18 cellular contexts compared by ENCODE assay signal in the genomic region with DNA sequence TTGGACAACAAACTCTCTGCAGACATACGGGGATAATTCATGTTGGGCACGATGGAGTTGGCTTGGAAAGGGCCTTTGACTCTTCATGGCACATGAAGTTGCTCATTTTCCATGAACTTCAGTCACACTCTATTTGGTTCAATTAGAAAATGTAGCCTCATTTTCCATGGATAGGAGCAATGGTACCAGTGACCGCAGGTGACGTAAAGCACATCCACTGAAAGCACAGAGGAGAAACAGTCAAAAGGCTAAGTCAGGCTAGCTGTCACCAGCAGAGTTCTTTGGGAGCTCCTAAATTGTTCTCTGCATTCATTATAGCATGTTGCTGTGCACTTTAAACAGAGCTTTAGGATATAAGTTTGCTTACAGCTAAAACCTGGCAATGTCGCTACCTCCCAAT. TPM values are rescaled to one million over a fixed set of nuclear protein-coding genes. Genes with fewer than 3 reads are reported as not detected.
A peak's percentile ranks its signal among the peaks of the same experiment; 100 is the strongest.
DNase-seq lines count a peak whose midpoint lies in the region; ATAC-seq and TF ChIP-seq lines count a peak whose summit lies in the region.
"Had no signal": no experiment of that assay in that cellular context is flagged by ENCODE, and none has a peak within 500 bp of the region (broad histone marks: within the 10 kb centered on the region; RNA-seq: fewer than 3 reads in every experiment).

No MANE protein-coding gene starts in this region.

- H3K18ac ChIP-seq in trophoblast cell (ENCODE audit: low read length) = no peak overlapping the region

- H3K79me2 ChIP-seq in trophoblast cell (ENCODE audit: control insufficient read depth, insufficient read depth, low read length, poor library complexity) = no peaks in the 10 kb centered on the region
- H3K79me2 ChIP-seq: hepatocyte had no signal

- TF ChIP-seq CTCF in activated CD8-positive, alpha-beta T cell treated with anti-CD3 and anti-CD28 coated beads for 36 hours (IDR thresholded peaks at IDR 0.05) = no peak

- no peak overlapping the region for H3K9ac ChIP-seq in trophoblast cell (ENCODE audit: low read length)

- H2BK5ac ChIP-seq in trophoblast cell (ENCODE audit: low read depth, low read length, poor library complexity) = no peak overlapping the region

- peak overlapping the region; percentile 79 for H3K27ac Mint-ChIP-seq in activated CD8-positive, alpha-beta T cell treated with anti-CD3 and anti-CD28 coated beads for 36 hours
- H3K27ac Mint-ChIP-seq in activated CD8-positive, alpha-beta T cell treated with anti-CD3 and anti-CD28 coated beads, Interleukin-2, amount 10 ng/mL, durations not matched to agents 7 days and 5 days = no peak overlapping the region
- H3K27ac Mint-ChIP-seq in activated T-helper 2 cell treated with anti-CD3 and anti-CD28 coated beads, Interferon-gamma antibody, Interleukin-2, Interleukin-4, amounts not matched to agents 10 μg/mL and 5 μg/mL and 100 μg/mL, durations not matched to agents 14 hours and 24 hours and 36 hours = peak overlapping the region; percentile 76
- H3K27ac Mint-ChIP-seq in stimulated activated effector memory CD8-positive, alpha-beta T cell treated with anti-CD3 and anti-CD28 coated beads, Interleukin-12 subunit alpha, Interleukin-12 subunit beta, amount 100 ng/mL, for 72 hours = peak overlapping the region; percentile 63
- H3K27ac Mint-ChIP-seq: memory B cell, progenitor cell of endocrine pancreas had no signal

- H2AK5ac ChIP-seq in trophoblast cell (ENCODE audit: low read length) = no peak overlapping the region

- H3K4me1 ChIP-seq in trophoblast cell (ENCODE audit: control insufficient read depth in 1 of 2, insufficient read depth in 2 of 2, low read length in 2 of 2) = no peaks in the 10 kb centered on the region

- H4K12ac ChIP-seq in trophoblast cell (ENCODE audit: low read depth, low read length) = no peak overlapping the region

- peaks cover 2% of the 10 kb centered on the region for H3K36me3 Mint-ChIP-seq in activated CD8-positive, alpha-beta T cell treated with anti-CD3 and anti-CD28 coated beads for 36 hours (ENCODE audit: low read depth)
- no peaks in the 10 kb centered on the region for H3K36me3 Mint-ChIP-seq in activated CD8-positive, alpha-beta T cell treated with anti-CD3 and anti-CD28 coated beads, Interleukin-2, amount 10 ng/mL, durations not matched to agents 7 days and 5 days (ENCODE audit: low read depth)
- H3K36me3 Mint-ChIP-seq in activated T-helper 2 cell treated with anti-CD3 and anti-CD28 coated beads, Interferon-gamma antibody, Interleukin-2, Interleukin-4, amounts not matched to agents 10 μg/mL and 5 μg/mL and 100 μg/mL, durations not matched to agents 14 hours and 24 hours and 36 hours (ENCODE audit: low read depth) = peaks cover 2% of the 10 kb centered on the region
- peaks cover 24% of the 10 kb centered on the region for H3K36me3 Mint-ChIP-seq in stimulated activated effector memory CD8-positive, alpha-beta T cell treated with anti-CD3 and anti-CD28 coated beads, Interleukin-12 subunit alpha, Interleukin-12 subunit beta, amount 100 ng/mL, for 72 hours

- no peak overlapping the region for H3K4me3 ChIP-seq in trophoblast cell (ENCODE audit: low read depth, low read length)
- H3K4me3 ChIP-seq: coronary artery, hepatocyte had no signal

- H3K14ac ChIP-seq in trophoblast cell (ENCODE audit: low read length) = no peak overlapping the region

- no peak overlapping the region for H4K91ac ChIP-seq in trophoblast cell (ENCODE audit: low read depth, low read length)

- no peaks in the 10 kb centered on the region for H3K9me3 Mint-ChIP-seq in activated CD8-positive, alpha-beta T cell treated with anti-CD3 and anti-CD28 coated beads for 36 hours
- no peaks in the 10 kb centered on the region for H3K9me3 Mint-ChIP-seq in activated CD8-positive, alpha-beta T cell treated with anti-CD3 and anti-CD28 coated beads, Interleukin-2, amount 10 ng/mL, durations not matched to agents 7 days and 5 days (ENCODE audit: insufficient read depth)
- H3K9me3 Mint-ChIP-seq in activated T-helper 2 cell treated with anti-CD3 and anti-CD28 coated beads, Interferon-gamma antibody, Interleukin-2, Interleukin-4, amounts not matched to agents 10 μg/mL and 5 μg/mL and 100 μg/mL, durations not matched to agents 14 hours and 24 hours and 36 hours = no peaks in the 10 kb centered on the region
- no peaks in the 10 kb centered on the region for H3K9me3 Mint-ChIP-seq in stimulated activated effector memory CD8-positive, alpha-beta T cell treated with anti-CD3 and anti-CD28 coated beads, Interleukin-12 subunit alpha, Interleukin-12 subunit beta, amount 100 ng/mL, for 72 hours
- H3K9me3 Mint-ChIP-seq: memory B cell; naive thymus-derived CD8-positive, alpha-beta T cell; T-cell had no signal

- intact Hi-C loops in activated CD8-positive, alpha-beta T cell treated with anti-CD3 and anti-CD28 coated beads for 36 hours (cut with micrococcal nuclease) = no loop called here
- intact Hi-C loops in activated T-helper 2 cell treated with anti-CD3 and anti-CD28 coated beads, Interferon-gamma antibody, Interleukin-2, Interleukin-4, amounts not matched to agents 10 μg/mL and 5 μg/mL and 100 μg/mL, durations not matched to agents 14 hours and 24 hours and 36 hours (cut with micrococcal nuclease) = loop anchor here (1.0 to 10.0 kb wide), 4 partner anchors 11 to 1042 kb away; no protein-coding TSS in a partner anchor

- peaks cover 45% of the 10 kb centered on the region for H3K4me1 Mint-ChIP-seq in activated CD8-positive, alpha-beta T cell treated with anti-CD3 and anti-CD28 coated beads for 36 hours (ENCODE audit: low read depth)
- peaks cover 20% of the 10 kb centered on the region for H3K4me1 Mint-ChIP-seq in activated CD8-positive, alpha-beta T cell treated with anti-CD3 and anti-CD28 coated beads, Interleukin-2, amount 10 ng/mL, durations not matched to agents 7 days and 5 days (ENCODE audit: low read depth)
- H3K4me1 Mint-ChIP-seq in activated T-helper 2 cell treated with anti-CD3 and anti-CD28 coated beads, Interferon-gamma antibody, Interleukin-2, Interleukin-4, amounts not matched to agents 10 μg/mL and 5 μg/mL and 100 μg/mL, durations not matched to agents 14 hours and 24 hours and 36 hours (ENCODE audit: low read depth) = peaks cover 35% of the 10 kb centered on the region
- H3K4me1 Mint-ChIP-seq in stimulated activated effector memory CD8-positive, alpha-beta T cell treated with anti-CD3 and anti-CD28 coated beads, Interleukin-12 subunit alpha, Interleukin-12 subunit beta, amount 100 ng/mL, for 72 hours = peaks cover 50% of the 10 kb centered on the region
- H3K4me1 Mint-ChIP-seq: naive thymus-derived CD8-positive, alpha-beta T cell had no signal

- H3K27me3 Mint-ChIP-seq in activated CD8-positive, alpha-beta T cell treated with anti-CD3 and anti-CD28 coated beads for 36 hours = no peaks in the 10 kb centered on the region
- no peaks in the 10 kb centered on the region for H3K27me3 Mint-ChIP-seq in activated CD8-positive, alpha-beta T cell treated with anti-CD3 and anti-CD28 coated beads, Interleukin-2, amount 10 ng/mL, durations not matched to agents 7 days and 5 days (ENCODE audit: low read depth)
- H3K27me3 Mint-ChIP-seq in activated T-helper 2 cell treated with anti-CD3 and anti-CD28 coated beads, Interferon-gamma antibody, Interleukin-2, Interleukin-4, amounts not matched to agents 10 μg/mL and 5 μg/mL and 100 μg/mL, durations not matched to agents 14 hours and 24 hours and 36 hours (ENCODE audit: low read depth) = no peaks in the 10 kb centered on the region
- H3K27me3 Mint-ChIP-seq: memory B cell; naive thymus-derived CD8-positive, alpha-beta T cell; progenitor cell of endocrine pancreas had no signal

- no peak overlapping the region for H3K27ac ChIP-seq in trophoblast cell (ENCODE audit: low read depth, low read length)
- H3K27ac ChIP-seq: coronary artery, hepatocyte had no signal

- H4K8ac ChIP-seq in trophoblast cell (ENCODE audit: low read depth, low read length) = no peak overlapping the region

- CTCF ChIA-PET in activated CD8-positive, alpha-beta T cell treated with anti-CD3 and anti-CD28 coated beads for 36 hours (lab: Charles Lee) = interaction anchor here (1.5 kb wide), 1 partner anchor 8 kb away, joined by 3 read pairs; no protein-coding TSS in a partner anchor
- CTCF ChIA-PET in activated CD8-positive, alpha-beta T cell treated with anti-CD3 and anti-CD28 coated beads, Interleukin-2, amount 10 ng/mL, durations not matched to agents 7 days and 5 days (lab: Charles Lee) = no interaction called here

- WGBS in trophoblast cell (ENCODE audit: extremely low coverage, insufficient coverage, insufficient read length) = no CpG with 5 or more reads among the region's 5 CpGs

- H3K4me3 Mint-ChIP-seq in activated CD8-positive, alpha-beta T cell treated with anti-CD3 and anti-CD28 coated beads for 36 hours = no peak overlapping the region
- H3K4me3 Mint-ChIP-seq in activated CD8-positive, alpha-beta T cell treated with anti-CD3 and anti-CD28 coated beads, Interleukin-2, amount 10 ng/mL, durations not matched to agents 7 days and 5 days = no peak overlapping the region
- no peak overlapping the region for H3K4me3 Mint-ChIP-seq in activated T-helper 2 cell treated with anti-CD3 and anti-CD28 coated beads, Interferon-gamma antibody, Interleukin-2, Interleukin-4, amounts not matched to agents 10 μg/mL and 5 μg/mL and 100 μg/mL, durations not matched to agents 14 hours and 24 hours and 36 hours (ENCODE audit: low read depth)
- peak overlapping the region; percentile 45 for H3K4me3 Mint-ChIP-seq in stimulated activated effector memory CD8-positive, alpha-beta T cell treated with anti-CD3 and anti-CD28 coated beads, Interleukin-12 subunit alpha, Interleukin-12 subunit beta, amount 100 ng/mL, for 72 hours
- H3K4me3 Mint-ChIP-seq: memory B cell; naive thymus-derived CD8-positive, alpha-beta T cell; T-cell had no signal

- H3K79me1 ChIP-seq in trophoblast cell (ENCODE audit: low read length) = no peaks in the 10 kb centered on the region

- no peak overlapping the region for H3K23ac ChIP-seq in trophoblast cell (ENCODE audit: low read length)

- no peak overlapping the region for H2BK120ac ChIP-seq in trophoblast cell (ENCODE audit: insufficient read depth, low read length, poor library complexity)

- POLR2A ChIA-PET in activated CD8-positive, alpha-beta T cell treated with anti-CD3 and anti-CD28 coated beads for 36 hours (lab: Charles Lee) = interaction anchor here (0.9 kb wide), 1 partner anchor 11 kb away, joined by 3 read pairs; no protein-coding TSS in a partner anchor
- POLR2A ChIA-PET in activated CD8-positive, alpha-beta T cell treated with anti-CD3 and anti-CD28 coated beads, Interleukin-2, amount 10 ng/mL, durations not matched to agents 7 days and 5 days (lab: Charles Lee) = no interaction called here

- no peak for DNase-seq in activated CD8-positive, alpha-beta T cell treated with anti-CD3 and anti-CD28 coated beads for 36 hours
- DNase-seq in activated CD8-positive, alpha-beta T cell treated with anti-CD3 and anti-CD28 coated beads, Interleukin-2, amount 10 ng/mL, durations not matched to agents 7 days and 5 days = no peak
- no peak for DNase-seq in activated T-helper 2 cell treated with anti-CD3 and anti-CD28 coated beads, Interferon-gamma antibody, Interleukin-2, Interleukin-4, amounts not matched to agents 10 μg/mL and 5 μg/mL and 100 μg/mL, durations not matched to agents 14 hours and 24 hours and 36 hours (ENCODE audit: low spot score)
- no peak for DNase-seq in stimulated activated effector memory CD8-positive, alpha-beta T cell treated with anti-CD3 and anti-CD28 coated beads, Interleukin-12 subunit alpha, Interleukin-12 subunit beta, amount 100 ng/mL, for 72 hours (ENCODE audit: low spot score in 2 of 2)
- DNase-seq in trophoblast cell (no peak), AG08396 (ENCODE audit: low spot score) (no peak)
- DNase-seq: activated gamma-delta T cell treated with Interleukin-2 at 50 U/mL for 16 hours; C1 segment of cervical spinal cord; GOT3; naive thymus-derived CD8-positive, alpha-beta T cell; NCI-H524; T-cell had no signal

- no peak overlapping the region for H3K4me2 ChIP-seq in trophoblast cell (ENCODE audit: low read length)
- H3K4me2 ChIP-seq: hepatocyte had no signal

- no peak overlapping the region for H2AFZ ChIP-seq in trophoblast cell (ENCODE audit: insufficient read depth, low read length, poor library complexity)
- H2AFZ ChIP-seq: hepatocyte had no signal

- no peak overlapping the region for H3K4ac ChIP-seq in trophoblast cell (ENCODE audit: low read depth, low read length)

- no peaks in the 10 kb centered on the region for H3K27me3 ChIP-seq in trophoblast cell (ENCODE audit: insufficient read depth, low read length)
- H3K27me3 ChIP-seq: hepatocyte had no signal

- no peaks in the 10 kb centered on the region for H3K9me3 ChIP-seq in trophoblast cell (ENCODE audit: insufficient read depth, low read depth, low read length)

- no peak overlapping the region for H2BK12ac ChIP-seq in trophoblast cell (ENCODE audit: low read length)

- peak; percentile 33 for ATAC-seq in activated CD8-positive, alpha-beta T cell treated with anti-CD3 and anti-CD28 coated beads for 36 hours
- no peak for ATAC-seq in activated CD8-positive, alpha-beta T cell treated with anti-CD3 and anti-CD28 coated beads, Interleukin-2, amount 10 ng/mL, durations not matched to agents 7 days and 5 days
- peak; percentile 2 for ATAC-seq in HG02798 (IDR thresholded peaks at IDR 0.05; ENCODE audit: poor library complexity, unreplicated experiment)
- ATAC-seq in stimulated activated effector memory CD8-positive, alpha-beta T cell treated with anti-CD3 and anti-CD28 coated beads, Interleukin-12 subunit alpha, Interleukin-12 subunit beta, amount 100 ng/mL, for 72 hours = peak; percentile 44
- no peak for ATAC-seq in HG02610 (IDR thresholded peaks at IDR 0.05; ENCODE audit: unreplicated experiment)
- ATAC-seq: naive thymus-derived CD8-positive, alpha-beta T cell; T-cell had no signal

- peaks cover 1 to 6% of the 10 kb centered on the region in 2 experiments for H3K36me3 ChIP-seq in trophoblast cell (ENCODE audit: control insufficient read depth in 1 of 2, insufficient read depth in 2 of 2, low read length in 2 of 2)

RNA-seq across cellular contexts. Expression of a gene that starts 39.9 kb away (rescaled TPM):
- 1 to 10 TPM; 1.8 to 2.2 TPM for total RNA-seq in activated CD8-positive, alpha-beta T cell treated with anti-CD3 and anti-CD28 coated beads for 36 hours
- total RNA-seq in activated CD8-positive, alpha-beta T cell treated with anti-CD3 and anti-CD28 coated beads, Interleukin-2, amount 10 ng/mL, durations not matched to agents 7 days and 5 days = under 1 TPM; 0.31 to 0.37 TPM
- total RNA-seq in activated T-helper 2 cell treated with anti-CD3 and anti-CD28 coated beads, Interferon-gamma antibody, Interleukin-2, Interleukin-4, amounts not matched to agents 10 μg/mL and 5 μg/mL and 100 μg/mL, durations not matched to agents 14 hours and 24 hours and 36 hours = 0.94 and 1.1 TPM in 2 replicates
- 0.68 and 0.77 TPM in 2 replicates for polyA plus RNA-seq in trophoblast cell (2013)
- polyA plus RNA-seq: naive thymus-derived CD8-positive, alpha-beta T cell had no signal

Comparison
In these comparisons a context has a peak if more than half of its experiments do, and no peak if none do; other contexts are left out.
1. ATAC-seq: peak in activated CD8-positive, alpha-beta T cell treated with anti-CD3 and anti-CD28 coated beads for 36 hours (single experiment), HG02798 (single experiment) and stimulated activated effector memory CD8-positive, alpha-beta T cell treated with anti-CD3 and anti-CD28 coated beads, Interleukin-12 subunit alpha, Interleukin-12 subunit beta, amount 100 ng/mL, for 72 hours (single experiment); none in activated CD8-positive, alpha-beta T cell treated with anti-CD3 and anti-CD28 coated beads, Interleukin-2, amount 10 ng/mL, durations not matched to agents 7 days and 5 days (single experiment) and HG02610 (single experiment).